Comparison of ENCODE assay signal across 7 cellular contexts in genomic region chrX:47513697-47514085, GRCh38. TPM values are rescaled to one million over a fixed set of nuclear protein-coding genes. Genes with fewer than 3 reads are reported as not detected.
DNase-seq lines count a peak whose midpoint lies in the region; ATAC-seq, FAIRE-seq and TF ChIP-seq lines count a peak whose summit lies in the region.

No MANE protein-coding gene starts in this region.

- H3K4me1 ChIP-seq in HAP-1 (peaks cover 7% of the 10 kb centered on the region), small intestine (ENCODE audit: control insufficient read depth in 2 of 2, insufficient read depth in 1 of 2, low read depth in 1 of 2, low read length in 1 of 2) (no peaks in the 10 kb centered on the region)

- in situ Hi-C loops in HAP-1 (cut with MboI; ENCODE audit: low sequenced_read_pairs), result no loop called here

- H3K27me3 ChIP-seq in HAP-1 (ENCODE audit: low read depth) (no peaks in the 10 kb centered on the region), SU-DHL-6 (ENCODE audit: low read length) (no peaks in the 10 kb centered on the region), small intestine (ENCODE audit: control insufficient read depth in 2 of 2, insufficient read depth in 2 of 2, low read length in 2 of 2) (no peaks in the 10 kb centered on the region)

- H4K20me1 ChIP-seq in SU-DHL-6 (ENCODE audit: low read depth, low read length), result no peaks in the 10 kb centered on the region

- no peaks in the 10 kb centered on the region for H3F3A ChIP-seq in SU-DHL-6 (ENCODE audit: insufficient read depth)

- peak overlapping the region; percentile 44 for H3K9ac ChIP-seq in SU-DHL-6 (ENCODE audit: low read length)

- H3K79me2 ChIP-seq in SU-DHL-6 (ENCODE audit: insufficient read depth, low read length), result no peaks in the 10 kb centered on the region

- peak overlapping the region; percentile 59 for H3K4me2 ChIP-seq in SU-DHL-6 (ENCODE audit: low read depth, low read length, poor library complexity, severe bottlenecking)

- H3K9me3 ChIP-seq in HAP-1 (no peaks in the 10 kb centered on the region), SU-DHL-6 (ENCODE audit: insufficient read depth, low read length) (no peaks in the 10 kb centered on the region), small intestine (ENCODE audit: control insufficient read depth, low read depth) (no peaks in the 10 kb centered on the region)

- H3K4me3 ChIP-seq in HAP-1 (peak overlapping the region; percentile 26), SU-DHL-6 (ENCODE audit: insufficient read depth, low read length, poor library complexity, severe bottlenecking) (peak overlapping the region; percentile 46), fibroblast of pulmonary artery (replicated peaks; ENCODE audit: low read depth, low read length) (peak overlapping the region; percentile 41), small intestine (ENCODE audit: low read depth in 1 of 2, low read length in 2 of 2) (peak overlapping the region; percentile 22 to 30)

- ATAC-seq in GM19351 (IDR thresholded peaks at IDR 0.05; ENCODE audit: unreplicated experiment), result no peak

- 17 to 51% (median 21%) methylated on average over 6 of the region's 6 CpGs for WGBS in small intestine, 3 donors

- DNase-seq in HAP-1 (ENCODE audit: low spot score in 2 of 2), result no peak
- DNase-seq in fibroblast of pulmonary artery (ENCODE audit: low read depth), result no peak
- peak; percentile 2 for DNase-seq in small intestine
- DNase-seq in midbrain (lab: John Stamatoyannopoulos, UW), result no peak
- no peak for DNase-seq in dedifferentiated amniotic fluid mesenchymal stem cell (ENCODE audit: extremely low spot score)

- H3K27ac ChIP-seq in SU-DHL-6 (ENCODE audit: low read depth, low read length) (no peak overlapping the region), small intestine (ENCODE audit: low read depth in 1 of 2, low read length in 1 of 2) (no peak overlapping the region)

- H3K36me3 ChIP-seq in HAP-1 (replicated peaks) (no peaks in the 10 kb centered on the region), SU-DHL-6 (ENCODE audit: low read length) (no peaks in the 10 kb centered on the region), small intestine (ENCODE audit: control insufficient read depth in 2 of 2, insufficient read depth in 2 of 2, low read length in 2 of 2) (no peaks in the 10 kb centered on the region)

- TF ChIP-seq CTCF in SU-DHL-6 (IDR thresholded peaks at IDR 0.05; ENCODE audit: insufficient read depth, low read length, poor library complexity, severe bottlenecking), result no peak
- no peak for TF ChIP-seq CTCF in fibroblast of pulmonary artery (IDR thresholded peaks at IDR 0.05; ENCODE audit: low read length, missing control alignments)

- no peak for FAIRE-seq in small intestine (lab: Jason Lieb, UNC)

- no peaks in the 10 kb centered on the region for H3K9me2 ChIP-seq in SU-DHL-6 (replicated peaks; ENCODE audit: insufficient read depth, low read length)

- peak overlapping the region; percentile 65 for H2AFZ ChIP-seq in SU-DHL-6 (ENCODE audit: low read depth, low read length, severe bottlenecking)

RNA-seq across cellular contexts. Expression of gene ZNF41, which starts 30.7 kb away (rescaled TPM):
- 1 to 10 TPM; 2.9 to 3.3 (median 3.0) TPM for polyA plus RNA-seq in small intestine

RNA-seq across cellular contexts. Expression of gene ARAF, which starts 47.3 kb away (rescaled TPM):
- 10 to 100 TPM; 43.0 to 92.1 (median 76.9) TPM for polyA plus RNA-seq in small intestine
